Comparison of ENCODE assay signal across 11 cellular contexts in genomic region chr10:124655191-124656112, GRCh38.
DNase-seq lines count a peak whose midpoint lies in the region; ATAC-seq and TF ChIP-seq lines count a peak whose summit lies in the region.
"Had no signal": no experiment of that assay in that cellular context is flagged by ENCODE, and none has a peak within 500 bp of the region (broad histone marks: within the 10 kb centered on the region; RNA-seq: fewer than 3 reads in every experiment).

No MANE protein-coding gene starts in this region.

- CTCF ChIA-PET in activated B cell treated with CpG ODN at 0.5 μM for 24 hours (lab: Charles Lee) (no interaction called here), GM10248 (lab: Yijun Ruan, JAX) (interaction anchor here (1.0 to 3.6 kb wide), 5 partner anchors 8 to 33 kb away, joined by 3 to 15 read pairs (median 3); no protein-coding TSS in a partner anchor)

- H3K4ac ChIP-seq in mesendoderm (ENCODE audit: low read depth, low read length) = no peak overlapping the region

- no peak for TF ChIP-seq CTCF in DND-41 (IDR thresholded peaks at IDR 0.05; ENCODE audit: borderline replicate concordance, extremely low read depth, low read length, poor library complexity, severe bottlenecking)
- no peak for TF ChIP-seq CTCF in activated B cell treated with CpG ODN at 0.5 μM for 24 hours (IDR thresholded peaks at IDR 0.05)
- no peak for TF ChIP-seq CTCF in heart left ventricle (IDR thresholded peaks at IDR 0.05)
- TF ChIP-seq CTCF in GM10248 (IDR thresholded peaks at IDR 0.05; ENCODE audit: control extremely low read depth, extremely low read depth, low read depth, missing control alignments) = no peak

- peak overlapping the region; percentile 66 for H3K27ac Mint-ChIP-seq in activated B cell treated with CpG ODN at 0.5 μM for 24 hours

- H3K4me1 ChIP-seq in DND-41 (ENCODE audit: insufficient read depth, low read length) (peaks cover 97% of the 10 kb centered on the region), heart left ventricle (peaks cover 22 to 88% (median 68%) of the 10 kb centered on the region in 12 donors), mesendoderm (ENCODE audit: control insufficient read depth, low read depth, low read length) (peaks cover 2% of the 10 kb centered on the region)
- H3K4me1 ChIP-seq: pancreas had no signal

- H4K8ac ChIP-seq in mesendoderm (ENCODE audit: low read depth, low read length) = no peak overlapping the region

- no peak overlapping the region for H2AFZ ChIP-seq in DND-41 (ENCODE audit: low read depth, low read length)

- H3K18ac ChIP-seq in mesendoderm (ENCODE audit: low read length) = no peak overlapping the region

- no peak overlapping the region for H2BK5ac ChIP-seq in mesendoderm (ENCODE audit: low read length)

- no peaks in the 10 kb centered on the region for H3K9me3 Mint-ChIP-seq in activated B cell treated with CpG ODN at 0.5 μM for 24 hours

- ATAC-seq in DND-41 (ENCODE audit: insufficient read depth, low read depth) (no peak), activated B cell treated with CpG ODN at 0.5 μM for 24 hours (ENCODE audit: low read depth) (no peak), heart left ventricle (no peak)

- no peaks in the 10 kb centered on the region for H3K27me3 Mint-ChIP-seq in activated B cell treated with CpG ODN at 0.5 μM for 24 hours

- H3K79me1 ChIP-seq in mesendoderm (ENCODE audit: low read length) = peaks cover 2% of the 10 kb centered on the region

- peaks cover 29% of the 10 kb centered on the region for H4K20me1 ChIP-seq in DND-41 (ENCODE audit: insufficient read depth, low read length)

- H3K9me3 ChIP-seq in DND-41 (ENCODE audit: insufficient read depth, low read length, severe bottlenecking) = no peaks in the 10 kb centered on the region
- no peaks in the 10 kb centered on the region for H3K9me3 ChIP-seq in heart left ventricle
- H3K9me3 ChIP-seq: pancreas had no signal

- H3K27me3 ChIP-seq in DND-41 (ENCODE audit: insufficient read depth, low read length, poor library complexity) (no peaks in the 10 kb centered on the region), heart left ventricle (no peaks in the 10 kb centered on the region), mesendoderm (ENCODE audit: insufficient read depth, low read length, poor library complexity) (no peaks in the 10 kb centered on the region)
- H3K27me3 ChIP-seq: pancreas had no signal

- peaks cover 97% of the 10 kb centered on the region for H3K79me2 ChIP-seq in DND-41 (ENCODE audit: insufficient read depth, low read length)
- H3K79me2 ChIP-seq in mesendoderm (ENCODE audit: control insufficient read depth, insufficient read depth, low read length) = no peaks in the 10 kb centered on the region

- H3K4me3 Mint-ChIP-seq in activated B cell treated with CpG ODN at 0.5 μM for 24 hours = no peak overlapping the region

- DNase-seq in DND-41 (no peak), activated B cell treated with CpG ODN at 0.5 μM for 24 hours (no peak), heart left ventricle (peak in 2 of 5 donors; percentile 12 to 22), GM10248 (ENCODE audit: extremely low spot score) (no peak), mesendoderm (no peak)
- DNase-seq in stimulated activated CD4-positive, alpha-beta T cell treated with anti-CD3 and anti-CD28 coated beads, Interleukin-1b, Interleukin-23, amount 100 ng/mL, for 48 hours = no peak
- DNase-seq: amygdala; COR-L47; stimulated activated CD4-positive, alpha-beta T cell treated with anti-CD3 and anti-CD28 coated beads, Interleukin-2, amount 100 ng/mL, for 24 hours had no signal

- H3K23ac ChIP-seq in mesendoderm (ENCODE audit: low read length) = no peak overlapping the region

- POLR2A ChIA-PET in activated B cell treated with CpG ODN at 0.5 μM for 24 hours (lab: Charles Lee) = interaction anchor here (1.0 to 1.6 kb wide), 3 partner anchors 13 to 60 kb away, joined by 3 to 5 read pairs (median 3); no protein-coding TSS in a partner anchor
- POLR2A ChIA-PET in GM10248 (lab: Yijun Ruan, JAX) = no interaction called here

- H3K27ac ChIP-seq in DND-41 (ENCODE audit: low read length) (peak overlapping the region; percentile 99), heart left ventricle (peak overlapping the region in 10 of 12 donors; percentile 43 to 97 (median 73)), skin epidermis (peak overlapping the region in 20 of 21 experiments; percentile 67 to 98 (median 80)), mesendoderm (ENCODE audit: low read depth, low read length) (no peak overlapping the region)
- H3K27ac ChIP-seq: pancreas had no signal

- no peak overlapping the region for H2BK15ac ChIP-seq in mesendoderm (replicated peaks; ENCODE audit: low read depth)

- H2BK120ac ChIP-seq in mesendoderm (ENCODE audit: low read depth, low read length) = no peak overlapping the region

- 77 to 87% (median 82%) methylated on average over 13 of the region's 13 CpGs for WGBS in heart left ventricle, 4 donors
- no CpG with 5 or more reads among the region's 13 CpGs for WGBS in mesendoderm (ENCODE audit: extremely low coverage, insufficient coverage, low lambda C conversion rate)

- H3K9ac ChIP-seq in DND-41 (ENCODE audit: low read depth, low read length) = 0 out of 2 replicates have a peak overlapping the region, but pooled peaks have one; percentile 1
- no peak overlapping the region for H3K9ac ChIP-seq in mesendoderm (ENCODE audit: low read length)

- H3K36me3 Mint-ChIP-seq in activated B cell treated with CpG ODN at 0.5 μM for 24 hours (ENCODE audit: low read depth) = peaks cover 46% of the 10 kb centered on the region

- H3K4me3 ChIP-seq in DND-41 (ENCODE audit: low read depth in 1 of 2, low read length in 2 of 2) = no peak overlapping the region
- no peak overlapping the region for H3K4me3 ChIP-seq in heart left ventricle
- no peak overlapping the region for H3K4me3 ChIP-seq in skin epidermis
- no peak overlapping the region for H3K4me3 ChIP-seq in mesendoderm (ENCODE audit: low read length)
- H3K4me3 ChIP-seq: pancreas had no signal

- H2AK5ac ChIP-seq in mesendoderm (ENCODE audit: low read length) = no peak overlapping the region

- no peak for TF ChIP-seq POLR2A in heart left ventricle (IDR thresholded peaks at IDR 0.05)

- peaks cover 73% of the 10 kb centered on the region for H3K36me3 ChIP-seq in DND-41 (ENCODE audit: insufficient read depth, low read length)
- peaks cover 0 to 11% (median 0%) of the 10 kb centered on the region in 9 donors for H3K36me3 ChIP-seq in heart left ventricle
- H3K36me3 ChIP-seq in mesendoderm (ENCODE audit: control insufficient read depth, insufficient read depth, low read length) = no peaks in the 10 kb centered on the region
- H3K36me3 ChIP-seq: pancreas had no signal

- H3K4me2 ChIP-seq in DND-41 (ENCODE audit: insufficient read depth, low read length) (no peak overlapping the region), mesendoderm (ENCODE audit: low read length) (no peak overlapping the region)

- no peak overlapping the region for H3K56ac ChIP-seq in mesendoderm (ENCODE audit: low read length)

- H4K5ac ChIP-seq in mesendoderm (ENCODE audit: low read length) = no peak overlapping the region

- H3K4me1 Mint-ChIP-seq in activated B cell treated with CpG ODN at 0.5 μM for 24 hours = peaks cover 93% of the 10 kb centered on the region

- intact Hi-C loops in activated B cell treated with CpG ODN at 0.5 μM for 24 hours (cut with micrococcal nuclease) (no loop called here), heart left ventricle (cut with DNase I) (no loop called here)
